Comparison of ENCODE assay signal across 9 cellular contexts in the genomic region with DNA sequence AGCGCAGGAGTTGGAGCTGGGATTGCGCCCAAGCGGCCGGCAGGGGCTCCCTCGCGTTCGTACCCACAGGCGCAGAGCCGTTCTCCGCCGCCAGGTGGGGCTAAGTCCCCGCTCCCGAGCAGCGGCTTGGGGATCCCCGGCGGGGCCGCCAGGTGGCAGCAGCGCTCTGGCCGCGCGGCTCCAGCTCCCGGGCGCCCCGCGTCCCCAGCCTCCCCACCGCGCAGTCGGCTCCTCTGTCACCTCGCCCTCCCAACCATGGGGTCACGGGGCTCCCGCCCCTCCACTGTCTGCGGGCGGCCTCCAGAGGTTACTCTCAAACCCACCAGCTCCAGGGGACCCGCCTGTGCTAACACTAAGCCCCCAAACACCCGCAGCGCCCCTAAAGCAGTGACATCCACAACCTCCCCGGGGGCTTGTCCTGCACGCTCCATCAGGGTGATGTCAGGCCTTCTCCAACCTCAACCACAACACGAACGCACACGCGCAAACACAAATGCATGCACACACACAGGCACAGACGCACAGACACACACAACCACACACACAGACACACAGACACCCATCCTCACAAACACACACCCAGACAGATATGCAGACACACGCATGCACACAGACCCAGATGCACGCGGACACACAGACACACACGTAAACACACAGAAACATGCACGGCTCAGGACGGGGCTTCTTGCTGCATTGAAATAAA. TPM values are rescaled to one million over a fixed set of nuclear protein-coding genes. Genes with fewer than 3 reads are reported as not detected.
DNase-seq lines count a peak whose midpoint lies in the region; ATAC-seq and TF ChIP-seq lines count a peak whose summit lies in the region.
"Had no signal": no experiment of that assay in that cellular context is flagged by ENCODE, and none has a peak within 500 bp of the region (broad histone marks: within the 10 kb centered on the region; RNA-seq: fewer than 3 reads in every experiment).

No MANE protein-coding gene starts in this region.

- H3K27me3 ChIP-seq in Peyer's patch (peaks cover 0 to 6% of the 10 kb centered on the region in 2 donors), neural progenitor cell (peaks cover 25% of the 10 kb centered on the region)

- H3K4me1 ChIP-seq in Peyer's patch (no peaks in the 10 kb centered on the region), neural progenitor cell (no peaks in the 10 kb centered on the region)

- peak overlapping the region; percentile 54 for H3K4me3 Mint-ChIP-seq in neural progenitor cell
- H3K4me3 Mint-ChIP-seq: activated naive CD4-positive, alpha-beta T cell treated with anti-CD3 and anti-CD28 coated beads, Interleukin-2, amount 50 U/mL, for 24 hours had no signal

- peak overlapping the region; percentile 68 for H3K4me2 ChIP-seq in neural progenitor cell

- H3F3A ChIP-seq in neural progenitor cell (ENCODE audit: low read depth), result no peaks in the 10 kb centered on the region

- H3K9me3 Mint-ChIP-seq in neural progenitor cell, result peaks cover 3% of the 10 kb centered on the region
- H3K9me3 Mint-ChIP-seq: activated naive CD4-positive, alpha-beta T cell treated with anti-CD3 and anti-CD28 coated beads, Interleukin-2, amount 50 U/mL, for 24 hours had no signal

- no peaks in the 10 kb centered on the region for H4K20me1 ChIP-seq in neural progenitor cell (ENCODE audit: low read depth)

- H3K27ac Mint-ChIP-seq in neural progenitor cell, result no peak overlapping the region
- H3K27ac Mint-ChIP-seq: activated naive CD4-positive, alpha-beta T cell treated with anti-CD3 and anti-CD28 coated beads, Interleukin-2, amount 50 U/mL, for 24 hours had no signal

- H3K36me3 ChIP-seq in Peyer's patch (no peaks in the 10 kb centered on the region), neural progenitor cell (no peaks in the 10 kb centered on the region)

- no peak for TF ChIP-seq POLR2A in Peyer's patch (IDR thresholded peaks at IDR 0.05)

- DNase-seq in COLO668 (lab: John Stamatoyannopoulos, UW; ENCODE audit: unreplicated experiment) (peak; percentile 63), HuH-7.5 (ENCODE audit: low spot score) (peak; percentile 93), Peyer's patch (peak; percentile 56 to 91 (median 84)), activated T-helper 1 cell treated with Interleukin-2 at 50 U/mL for 16 hours (ENCODE audit: low read depth) (peak; percentile 72), fibroblast of pulmonary artery (ENCODE audit: low read depth) (peak; percentile 74), neural progenitor cell (ENCODE audit: low spot score) (peak; percentile 88), superior temporal gyrus (ENCODE audit: extremely low spot score) (peak; percentile 86)

- H3K4me3 ChIP-seq in Peyer's patch (no peak overlapping the region), fibroblast of pulmonary artery (replicated peaks; ENCODE audit: low read depth, low read length) (no peak overlapping the region), neural progenitor cell (peak overlapping the region; percentile 36)

- no peaks in the 10 kb centered on the region for H3K36me3 Mint-ChIP-seq in neural progenitor cell
- H3K36me3 Mint-ChIP-seq: activated naive CD4-positive, alpha-beta T cell treated with anti-CD3 and anti-CD28 coated beads, Interleukin-2, amount 50 U/mL, for 24 hours had no signal

- H2AFZ ChIP-seq in neural progenitor cell (replicated peaks), result peak overlapping the region; percentile 60

- H3K9me3 ChIP-seq in Peyer's patch, result no peaks in the 10 kb centered on the region
- no peaks in the 10 kb centered on the region for H3K9me3 ChIP-seq in neural progenitor cell (ENCODE audit: low read depth)

- H3K27me3 Mint-ChIP-seq in neural progenitor cell (ENCODE audit: insufficient read depth, low read depth), result peaks cover 20% of the 10 kb centered on the region

- ATAC-seq in GM21367 (IDR thresholded peaks at IDR 0.05; ENCODE audit: unreplicated experiment), result peak; percentile 74

- H3K9ac ChIP-seq in neural progenitor cell, result no peak overlapping the region

- H3K79me2 ChIP-seq in neural progenitor cell (ENCODE audit: low read depth), result no peaks in the 10 kb centered on the region

- H3K4me1 Mint-ChIP-seq in neural progenitor cell, result peaks cover 13% of the 10 kb centered on the region

- H3K27ac ChIP-seq in Peyer's patch, result no peak overlapping the region
- no peak overlapping the region for H3K27ac ChIP-seq in neural progenitor cell

- TF ChIP-seq CTCF in Peyer's patch (IDR thresholded peaks at IDR 0.05), result peak; percentile 93 to 100 (median 99)
- TF ChIP-seq CTCF in fibroblast of pulmonary artery (IDR thresholded peaks at IDR 0.05; ENCODE audit: low read length, missing control alignments), result peak; percentile 88
- peak; percentile 99 for TF ChIP-seq CTCF in neural progenitor cell (IDR thresholded peaks at IDR 0.05)

RNA-seq across cellular contexts. Expression of gene KCTD15, which starts 18.4 kb away (rescaled TPM):
- total RNA-seq in Peyer's patch (10 to 100 TPM in 3 of 4 donors, 1 to 10 TPM in 1; 5.4 to 33.5 (median 21.6) TPM), neural progenitor cell (ENCODE audit: low replicate concordance) (26.4 and 84.4 TPM in 2 replicates)
